ENCODE assay signal across 9 cellular contexts in genomic region chr1:12438349-12438924, GRCh38.
A peak's percentile ranks its signal among the peaks of the same experiment; 100 is the strongest.
DNase-seq lines count a peak whose midpoint lies in the region; ATAC-seq and TF ChIP-seq lines count a peak whose summit lies in the region.
"Had no signal": no experiment of that assay in that cellular context is flagged by ENCODE, and none has a peak within 500 bp of the region (broad histone marks: within the 10 kb centered on the region; RNA-seq: fewer than 3 reads in every experiment).

No MANE protein-coding gene starts in this region.

- TF ChIP-seq POLR2A in sigmoid colon (IDR thresholded peaks at IDR 0.05) = no peak
- no peak for TF ChIP-seq POLR2A in suprapubic skin (IDR thresholded peaks at IDR 0.05)

- no peak for TF ChIP-seq CTCF in sigmoid colon (IDR thresholded peaks at IDR 0.05)
- TF ChIP-seq CTCF in suprapubic skin (IDR thresholded peaks at IDR 0.05) = no peak

- H3K36me3 ChIP-seq in sigmoid colon = no peaks in the 10 kb centered on the region
- H3K36me3 ChIP-seq in suprapubic skin = peaks cover 6% of the 10 kb centered on the region

- H3K27ac ChIP-seq in sigmoid colon (peak overlapping the region in 3 of 4 donors; percentile 35 to 63 (median 44)), suprapubic skin (no peak overlapping the region)

- no peaks in the 10 kb centered on the region for H3K27me3 ChIP-seq in sigmoid colon
- no peaks in the 10 kb centered on the region for H3K27me3 ChIP-seq in suprapubic skin

- intact Hi-C loops in sigmoid colon (cut with DNase I) = no loop called here

- H3K4me1 ChIP-seq in sigmoid colon (peaks cover 0 to 49% (median 36%) of the 10 kb centered on the region in 4 donors), suprapubic skin (peaks cover 56% of the 10 kb centered on the region)

- H3K9me3 ChIP-seq in sigmoid colon (no peaks in the 10 kb centered on the region), suprapubic skin (no peaks in the 10 kb centered on the region)

- DNase-seq in activated T-helper 9 cell treated with anti-CD3 and anti-CD28 coated beads, Interleukin-2, amount 50 U/mL, for 16 hours (ENCODE audit: low read depth) = peak; percentile 24
- no peak for DNase-seq in sigmoid colon
- no peak for DNase-seq in NCI-H82 treated with DMSO at 0.1 percent for 48 hours (lab: John Stamatoyannopoulos, UW; ENCODE audit: unreplicated experiment)
- DNase-seq in suprapubic skin (ENCODE audit: low spot score in 2 of 2) = no peak
- DNase-seq: NCI-H1694 had no signal

- peak; percentile 44 for ATAC-seq in GM18867 (IDR thresholded peaks at IDR 0.05; ENCODE audit: unreplicated experiment)
- ATAC-seq in HG03571 (IDR thresholded peaks at IDR 0.05; ENCODE audit: unreplicated experiment) = peak; percentile 49
- no peak for ATAC-seq in HG03139 (IDR thresholded peaks at IDR 0.05; ENCODE audit: unreplicated experiment)
- no peak for ATAC-seq in GM19023 (IDR thresholded peaks at IDR 0.05; ENCODE audit: unreplicated experiment)

- 63 to 92% methylated on average over 7 of the region's 7 CpGs for WGBS in sigmoid colon, 2 donors
- 60% methylated on average over 7 of the region's 7 CpGs for WGBS in suprapubic skin

- H3K4me3 ChIP-seq in sigmoid colon (no peak overlapping the region), suprapubic skin (no peak overlapping the region)

- TF ChIP-seq EP300 in sigmoid colon (IDR thresholded peaks at IDR 0.05) (no peak), suprapubic skin (IDR thresholded peaks at IDR 0.05) (no peak)

Comparison
In these comparisons a context has a peak if more than half of its experiments do, and no peak if none do; other contexts are left out.
1. ATAC-seq: peak in GM18867 (single experiment) and HG03571 (single experiment); none in HG03139 (single experiment) and GM19023 (single experiment).